In the genomic region with DNA sequence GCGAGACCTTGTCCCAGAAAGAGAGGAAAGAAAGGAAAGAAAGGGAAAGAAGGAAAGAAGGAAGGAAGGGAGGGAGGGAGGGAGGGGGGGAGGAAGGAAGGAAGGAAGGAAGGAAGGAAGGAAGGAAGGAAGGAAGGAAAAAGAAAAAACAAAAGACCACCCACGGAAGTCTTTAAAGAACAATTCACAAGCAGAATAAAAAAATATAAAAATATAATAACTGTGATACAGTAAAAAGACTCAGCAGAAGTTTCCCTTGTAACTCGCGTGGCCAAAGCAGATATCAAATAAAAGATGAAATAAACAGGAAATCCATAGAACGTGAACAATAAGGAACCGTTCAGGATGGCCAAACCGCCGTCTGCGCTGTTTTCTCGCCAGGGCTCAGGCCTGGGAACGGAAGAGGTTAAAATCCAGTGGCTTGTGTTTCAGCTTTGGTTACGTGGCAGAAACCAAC, we compare ENCODE assay signal across 1 cellular context.
A peak's percentile ranks its signal among the peaks of the same experiment; 100 is the strongest.
TF ChIP-seq lines count a peak whose summit lies in the region.

No MANE protein-coding gene starts in this region.

TF ChIP-seq in HepG2, 621 proteins besides CTCF, POLR2A, EP300 and RAD21 (continued from another document and continues in another):
- TF ChIP-seq ZNF512 (CRISPR knock-in tag; IDR thresholded peaks at IDR 0.05) (peak; percentile 89), ATF3 (CRISPR knock-in tag; IDR thresholded peaks at IDR 0.05) (0 out of 2 replicates have a peak, but pooled peaks have one; percentile 9), ZNF180 (CRISPR knock-in tag; IDR thresholded peaks at IDR 0.05; ENCODE audit: borderline replicate concordance, low read depth) (no peak), ZNF567 (CRISPR knock-in tag; IDR thresholded peaks at IDR 0.05; ENCODE audit: borderline replicate concordance) (no peak), ELF1 (CRISPR knock-in tag; IDR thresholded peaks at IDR 0.05) (0 out of 2 replicates have a peak, but pooled peaks have one; percentile 18), KDM5B (CRISPR knock-in tag; IDR thresholded peaks at IDR 0.05; ENCODE audit: borderline replicate concordance) (no peak), POLR2G (IDR thresholded peaks at IDR 0.05; ENCODE audit: low read depth, low read length) (no peak), ZNF468 (CRISPR knock-in tag; IDR thresholded peaks at IDR 0.05) (no peak), ZNF101 (CRISPR knock-in tag; IDR thresholded peaks at IDR 0.05; ENCODE audit: borderline replicate concordance, low read depth) (no peak), ZNF256 (CRISPR knock-in tag; conservative IDR thresholded peaks at IDR 0.05) (0 out of 2 replicates have a peak, but pooled peaks have one; percentile 42), TEAD3 (CRISPR knock-in tag; optimal IDR thresholded peaks at IDR 0.05; ENCODE audit: borderline replicate concordance) (peak; percentile 9), ZBTB42 (CRISPR knock-in tag; IDR thresholded peaks at IDR 0.05) (no peak), ZSCAN21 (CRISPR knock-in tag; IDR thresholded peaks at IDR 0.05; ENCODE audit: borderline replicate concordance) (no peak), XBP1 (CRISPR knock-in tag; IDR thresholded peaks at IDR 0.05) (peak; percentile 98), ASH2L (IDR thresholded peaks at IDR 0.05; ENCODE audit: insufficient read length, low read depth, low read length) (no peak), ZFP82 (CRISPR knock-in tag; IDR thresholded peaks at IDR 0.05; ENCODE audit: borderline replicate concordance) (0 out of 2 replicates have a peak, but pooled peaks have one; percentile 8), RBM39 (IDR thresholded peaks at IDR 0.05; ENCODE audit: low read depth, low read length, poor library complexity, severe bottlenecking) (no peak), ZNF260 (CRISPR knock-in tag; IDR thresholded peaks at IDR 0.05; ENCODE audit: borderline replicate concordance, low read depth) (no peak), SIX1 (CRISPR knock-in tag; IDR thresholded peaks at IDR 0.05; ENCODE audit: borderline replicate concordance) (peak; percentile 26; the same call in 1 of the 2 replicates), ZNF407 (CRISPR knock-in tag; IDR thresholded peaks at IDR 0.05; ENCODE audit: not compliant biosample characterization) (no peak), FOXA1 (IDR thresholded peaks at IDR 0.05) (no peak), FOXA1 (CRISPR knock-in tag; IDR thresholded peaks at IDR 0.05) (0 out of 2 replicates have a peak, but pooled peaks have one; percentile 12), TP53 (CRISPR knock-in tag; conservative IDR thresholded peaks at IDR 0.05) (no peak), GATAD2A (CRISPR knock-in tag; IDR thresholded peaks at IDR 0.05) (peak; percentile 52), NR2F6 (IDR thresholded peaks at IDR 0.05) (0 out of 2 replicates have a peak, but pooled peaks have one; percentile 11), NR2F6 (CRISPR knock-in tag; IDR thresholded peaks at IDR 0.05) (no peak)
- TF ChIP-seq, protein P1, sequence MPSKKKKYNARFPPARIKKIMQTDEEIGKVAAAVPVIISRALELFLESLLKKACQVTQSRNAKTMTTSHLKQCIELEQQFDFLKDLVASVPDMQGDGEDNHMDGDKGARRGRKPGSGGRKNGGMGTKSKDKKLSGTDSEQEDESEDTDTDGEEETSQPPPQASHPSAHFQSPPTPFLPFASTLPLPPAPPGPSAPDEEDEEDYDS (CRISPR knock-in tag; IDR thresholded peaks at IDR 0.05): peak; percentile 47; the same call in 1 of the 2 replicates
- TF ChIP-seq, protein P2, sequence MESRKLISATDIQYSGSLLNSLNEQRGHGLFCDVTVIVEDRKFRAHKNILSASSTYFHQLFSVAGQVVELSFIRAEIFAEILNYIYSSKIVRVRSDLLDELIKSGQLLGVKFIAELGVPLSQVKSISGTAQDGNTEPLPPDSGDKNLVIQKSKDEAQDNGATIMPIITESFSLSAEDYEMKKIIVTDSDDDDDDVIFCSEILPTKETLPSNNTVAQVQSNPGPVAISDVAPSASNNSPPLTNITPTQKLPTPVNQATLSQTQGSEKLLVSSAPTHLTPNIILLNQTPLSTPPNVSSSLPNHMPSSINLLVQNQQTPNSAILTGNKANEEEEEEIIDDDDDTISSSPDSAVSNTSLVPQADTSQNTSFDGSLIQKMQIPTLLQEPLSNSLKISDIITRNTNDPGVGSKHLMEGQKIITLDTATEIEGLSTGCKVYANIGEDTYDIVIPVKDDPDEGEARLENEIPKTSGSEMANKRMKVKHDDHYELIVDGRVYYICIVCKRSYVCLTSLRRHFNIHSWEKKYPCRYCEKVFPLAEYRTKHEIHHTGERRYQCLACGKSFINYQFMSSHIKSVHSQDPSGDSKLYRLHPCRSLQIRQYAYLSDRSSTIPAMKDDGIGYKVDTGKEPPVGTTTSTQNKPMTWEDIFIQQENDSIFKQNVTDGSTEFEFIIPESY (CRISPR knock-in tag; IDR thresholded peaks at IDR 0.05): no peak
- TF ChIP-seq, protein P3, sequence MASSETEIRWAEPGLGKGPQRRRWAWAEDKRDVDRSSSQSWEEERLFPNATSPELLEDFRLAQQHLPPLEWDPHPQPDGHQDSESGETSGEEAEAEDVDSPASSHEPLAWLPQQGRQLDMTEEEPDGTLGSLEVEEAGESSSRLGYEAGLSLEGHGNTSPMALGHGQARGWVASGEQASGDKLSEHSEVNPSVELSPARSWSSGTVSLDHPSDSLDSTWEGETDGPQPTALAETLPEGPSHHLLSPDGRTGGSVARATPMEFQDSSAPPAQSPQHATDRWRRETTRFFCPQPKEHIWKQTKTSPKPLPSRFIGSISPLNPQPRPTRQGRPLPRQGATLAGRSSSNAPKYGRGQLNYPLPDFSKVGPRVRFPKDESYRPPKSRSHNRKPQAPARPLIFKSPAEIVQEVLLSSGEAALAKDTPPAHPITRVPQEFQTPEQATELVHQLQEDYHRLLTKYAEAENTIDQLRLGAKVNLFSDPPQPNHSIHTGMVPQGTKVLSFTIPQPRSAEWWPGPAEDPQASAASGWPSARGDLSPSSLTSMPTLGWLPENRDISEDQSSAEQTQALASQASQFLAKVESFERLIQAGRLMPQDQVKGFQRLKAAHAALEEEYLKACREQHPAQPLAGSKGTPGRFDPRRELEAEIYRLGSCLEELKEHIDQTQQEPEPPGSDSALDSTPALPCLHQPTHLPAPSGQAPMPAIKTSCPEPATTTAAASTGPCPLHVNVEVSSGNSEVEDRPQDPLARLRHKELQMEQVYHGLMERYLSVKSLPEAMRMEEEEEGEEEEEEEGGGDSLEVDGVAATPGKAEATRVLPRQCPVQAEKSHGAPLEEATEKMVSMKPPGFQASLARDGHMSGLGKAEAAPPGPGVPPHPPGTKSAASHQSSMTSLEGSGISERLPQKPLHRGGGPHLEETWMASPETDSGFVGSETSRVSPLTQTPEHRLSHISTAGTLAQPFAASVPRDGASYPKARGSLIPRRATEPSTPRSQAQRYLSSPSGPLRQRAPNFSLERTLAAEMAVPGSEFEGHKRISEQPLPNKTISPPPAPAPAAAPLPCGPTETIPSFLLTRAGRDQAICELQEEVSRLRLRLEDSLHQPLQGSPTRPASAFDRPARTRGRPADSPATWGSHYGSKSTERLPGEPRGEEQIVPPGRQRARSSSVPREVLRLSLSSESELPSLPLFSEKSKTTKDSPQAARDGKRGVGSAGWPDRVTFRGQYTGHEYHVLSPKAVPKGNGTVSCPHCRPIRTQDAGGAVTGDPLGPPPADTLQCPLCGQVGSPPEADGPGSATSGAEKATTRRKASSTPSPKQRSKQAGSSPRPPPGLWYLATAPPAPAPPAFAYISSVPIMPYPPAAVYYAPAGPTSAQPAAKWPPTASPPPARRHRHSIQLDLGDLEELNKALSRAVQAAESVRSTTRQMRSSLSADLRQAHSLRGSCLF (CRISPR knock-in tag; IDR thresholded peaks at IDR 0.05; ENCODE audit: borderline replicate concordance): 0 out of 2 replicates have a peak, but pooled peaks have one; percentile 49
- TF ChIP-seq, protein P4, sequence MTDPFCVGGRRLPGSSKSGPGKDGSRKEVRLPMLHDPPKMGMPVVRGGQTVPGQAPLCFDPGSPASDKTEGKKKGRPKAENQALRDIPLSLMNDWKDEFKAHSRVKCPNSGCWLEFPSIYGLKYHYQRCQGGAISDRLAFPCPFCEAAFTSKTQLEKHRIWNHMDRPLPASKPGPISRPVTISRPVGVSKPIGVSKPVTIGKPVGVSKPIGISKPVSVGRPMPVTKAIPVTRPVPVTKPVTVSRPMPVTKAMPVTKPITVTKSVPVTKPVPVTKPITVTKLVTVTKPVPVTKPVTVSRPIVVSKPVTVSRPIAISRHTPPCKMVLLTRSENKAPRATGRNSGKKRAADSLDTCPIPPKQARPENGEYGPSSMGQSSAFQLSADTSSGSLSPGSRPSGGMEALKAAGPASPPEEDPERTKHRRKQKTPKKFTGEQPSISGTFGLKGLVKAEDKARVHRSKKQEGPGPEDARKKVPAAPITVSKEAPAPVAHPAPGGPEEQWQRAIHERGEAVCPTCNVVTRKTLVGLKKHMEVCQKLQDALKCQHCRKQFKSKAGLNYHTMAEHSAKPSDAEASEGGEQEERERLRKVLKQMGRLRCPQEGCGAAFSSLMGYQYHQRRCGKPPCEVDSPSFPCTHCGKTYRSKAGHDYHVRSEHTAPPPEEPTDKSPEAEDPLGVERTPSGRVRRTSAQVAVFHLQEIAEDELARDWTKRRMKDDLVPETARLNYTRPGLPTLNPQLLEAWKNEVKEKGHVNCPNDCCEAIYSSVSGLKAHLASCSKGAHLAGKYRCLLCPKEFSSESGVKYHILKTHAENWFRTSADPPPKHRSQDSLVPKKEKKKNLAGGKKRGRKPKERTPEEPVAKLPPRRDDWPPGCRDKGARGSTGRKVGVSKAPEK (CRISPR knock-in tag; IDR thresholded peaks at IDR 0.05; ENCODE audit: borderline replicate concordance): no peak
- TF ChIP-seq, protein P5, sequence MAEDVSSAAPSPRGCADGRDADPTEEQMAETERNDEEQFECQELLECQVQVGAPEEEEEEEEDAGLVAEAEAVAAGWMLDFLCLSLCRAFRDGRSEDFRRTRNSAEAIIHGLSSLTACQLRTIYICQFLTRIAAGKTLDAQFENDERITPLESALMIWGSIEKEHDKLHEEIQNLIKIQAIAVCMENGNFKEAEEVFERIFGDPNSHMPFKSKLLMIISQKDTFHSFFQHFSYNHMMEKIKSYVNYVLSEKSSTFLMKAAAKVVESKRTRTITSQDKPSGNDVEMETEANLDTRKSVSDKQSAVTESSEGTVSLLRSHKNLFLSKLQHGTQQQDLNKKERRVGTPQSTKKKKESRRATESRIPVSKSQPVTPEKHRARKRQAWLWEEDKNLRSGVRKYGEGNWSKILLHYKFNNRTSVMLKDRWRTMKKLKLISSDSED (CRISPR knock-in tag; IDR thresholded peaks at IDR 0.05): no peak
